Comparison of ENCODE assay signal across 9 cellular contexts in the genomic region with DNA sequence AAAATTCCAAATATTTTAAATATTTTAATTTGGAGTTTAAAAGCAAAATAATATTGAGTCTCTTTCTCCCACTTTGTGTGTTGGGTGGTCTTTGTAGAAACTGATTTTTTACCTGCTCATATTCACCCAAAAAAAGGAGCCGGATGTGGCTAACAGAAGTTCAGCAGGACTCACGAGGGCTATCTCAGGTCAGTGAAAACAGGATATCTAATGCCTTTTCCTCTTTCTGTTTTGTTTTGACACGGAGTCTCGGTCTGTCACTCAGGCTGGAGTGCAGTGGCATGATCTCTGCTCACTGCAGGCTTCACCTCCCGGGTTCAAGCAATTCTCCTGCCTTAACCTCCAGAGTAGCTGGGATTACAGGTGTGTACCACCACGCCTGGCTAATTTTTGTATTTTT. TPM values are rescaled to one million over a fixed set of nuclear protein-coding genes. Genes with fewer than 3 reads are reported as not detected.
A peak's percentile ranks its signal among the peaks of the same experiment; 100 is the strongest.
DNase-seq lines count a peak whose midpoint lies in the region; ATAC-seq and TF ChIP-seq lines count a peak whose summit lies in the region.
"Had no signal": no experiment of that assay in that cellular context is flagged by ENCODE, and none has a peak within 500 bp of the region (broad histone marks: within the 10 kb centered on the region; RNA-seq: fewer than 3 reads in every experiment).

No MANE protein-coding gene starts in this region.

- DNase-seq in left lobe of liver (ENCODE audit: low spot score) = no peak
- DNase-seq in activated naive CD4-positive, alpha-beta T cell treated with anti-CD3 and anti-CD28 coated beads for 36 hours = no peak
- DNase-seq in COLO668 (lab: John Stamatoyannopoulos, UW; ENCODE audit: unreplicated experiment) = no peak
- DNase-seq in SKM-1 treated with dmso at 0.1 percent for 144 hours (lab: John Stamatoyannopoulos, UW; ENCODE audit: unreplicated experiment) = no peak

- H3K36me3 Mint-ChIP-seq in activated naive CD4-positive, alpha-beta T cell treated with anti-CD3 and anti-CD28 coated beads for 36 hours (ENCODE audit: low read depth) = no peaks in the 10 kb centered on the region

- CTCF ChIA-PET in activated naive CD4-positive, alpha-beta T cell treated with anti-CD3 and anti-CD28 coated beads for 36 hours (lab: Charles Lee) = interaction anchor here (0.7 to 0.8 kb wide), 3 partner anchors 9 to 22 kb away, joined by 3 to 5 read pairs (median 4); no protein-coding TSS in a partner anchor

- H3K4me1 Mint-ChIP-seq in activated naive CD4-positive, alpha-beta T cell treated with anti-CD3 and anti-CD28 coated beads for 36 hours (ENCODE audit: low read depth) = peaks cover 3% of the 10 kb centered on the region
- H3K4me1 Mint-ChIP-seq: activated naive CD4-positive, alpha-beta T cell treated with anti-CD3 and anti-CD28 coated beads, Interleukin-2, amount 50 U/mL, for 24 hours had no signal

- H3K9me3 Mint-ChIP-seq in activated naive CD4-positive, alpha-beta T cell treated with anti-CD3 and anti-CD28 coated beads for 36 hours = no peaks in the 10 kb centered on the region
- H3K9me3 Mint-ChIP-seq: activated naive CD4-positive, alpha-beta T cell treated with anti-CD3 and anti-CD28 coated beads, Interleukin-2, amount 50 U/mL, for 24 hours had no signal

- no peak for TF ChIP-seq POLR2A in GM18505 (IDR thresholded peaks at IDR 0.05; ENCODE audit: borderline replicate concordance, extremely low read depth, insufficient read depth, insufficient read length)

- intact Hi-C loops in activated naive CD4-positive, alpha-beta T cell treated with anti-CD3 and anti-CD28 coated beads for 36 hours (cut with micrococcal nuclease) = no loop called here

- no peak overlapping the region for H3K27ac Mint-ChIP-seq in activated naive CD4-positive, alpha-beta T cell treated with anti-CD3 and anti-CD28 coated beads for 36 hours
- H3K27ac Mint-ChIP-seq: activated naive CD4-positive, alpha-beta T cell treated with anti-CD3 and anti-CD28 coated beads, Interleukin-2, amount 50 U/mL, for 24 hours had no signal

- ATAC-seq in GM18499 (IDR thresholded peaks at IDR 0.05; ENCODE audit: insufficient read depth, unreplicated experiment) = peak; percentile 82
- ATAC-seq in GM21526 (IDR thresholded peaks at IDR 0.05; ENCODE audit: low FRiP score, unreplicated experiment) = peak; percentile 79
- peak; percentile 86 for ATAC-seq in HG03520 (IDR thresholded peaks at IDR 0.05; ENCODE audit: unreplicated experiment)
- peak; percentile 43 for ATAC-seq in left lobe of liver
- no peak for ATAC-seq in GM18505 (IDR thresholded peaks at IDR 0.05; ENCODE audit: unreplicated experiment)

- H3K27me3 Mint-ChIP-seq in activated naive CD4-positive, alpha-beta T cell treated with anti-CD3 and anti-CD28 coated beads for 36 hours (ENCODE audit: low read depth) = no peaks in the 10 kb centered on the region
- H3K27me3 Mint-ChIP-seq: activated naive CD4-positive, alpha-beta T cell treated with anti-CD3 and anti-CD28 coated beads, Interleukin-2, amount 50 U/mL, for 24 hours had no signal

- H3K4me3 Mint-ChIP-seq in activated naive CD4-positive, alpha-beta T cell treated with anti-CD3 and anti-CD28 coated beads for 36 hours = no peak overlapping the region
- H3K4me3 Mint-ChIP-seq: activated naive CD4-positive, alpha-beta T cell treated with anti-CD3 and anti-CD28 coated beads, Interleukin-2, amount 50 U/mL, for 24 hours had no signal

RNA-seq across cellular contexts. Expression of gene COA8, which starts 30.8 kb away (rescaled TPM):
- 17.1 TPM for total RNA-seq in left lobe of liver
- 10 to 100 TPM; 36.8 to 48.4 TPM for total RNA-seq in activated naive CD4-positive, alpha-beta T cell treated with anti-CD3 and anti-CD28 coated beads for 36 hours

RNA-seq across cellular contexts. Expression of gene BAG5, which starts 31.1 kb away (rescaled TPM):
- total RNA-seq in left lobe of liver = 7.5 TPM
- 10 to 100 TPM; 15.5 to 16.6 TPM for total RNA-seq in activated naive CD4-positive, alpha-beta T cell treated with anti-CD3 and anti-CD28 coated beads for 36 hours

RNA-seq across cellular contexts. Expression of gene KLC1, which starts 35.4 kb away (rescaled TPM):
- 56.6 TPM for total RNA-seq in left lobe of liver
- 100 to 1,000 TPM in 1 of 2 experiments, 10 to 100 TPM in 1; 94.8 to 101 TPM for total RNA-seq in activated naive CD4-positive, alpha-beta T cell treated with anti-CD3 and anti-CD28 coated beads for 36 hours
